1 cellular context compared by ENCODE assay signal in the genomic region with DNA sequence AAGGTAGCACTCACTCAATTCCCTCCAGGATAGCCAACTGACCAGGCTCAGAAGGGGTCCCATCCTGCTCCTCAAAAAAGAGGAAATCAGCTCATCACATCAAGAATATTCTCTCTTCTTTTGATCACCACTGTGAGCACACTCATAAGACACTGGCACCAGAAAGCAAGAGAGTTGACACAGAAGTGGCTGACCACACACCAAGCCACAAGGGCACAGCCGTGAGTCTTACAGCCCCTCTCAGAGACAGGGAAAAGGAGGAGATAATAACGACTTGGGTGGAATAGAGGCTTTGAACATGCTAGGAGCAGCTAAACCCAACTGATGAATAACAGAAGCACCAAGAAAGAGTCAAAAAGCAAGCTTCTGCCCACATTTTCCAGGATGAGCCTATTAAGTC.
TF ChIP-seq lines count a peak whose summit lies in the region.

No MANE protein-coding gene starts in this region.

TF ChIP-seq in GM12878, 131 proteins besides CTCF, POLR2A, EP300 and RAD21 (continued from another document):
- TF ChIP-seq, protein P1, sequence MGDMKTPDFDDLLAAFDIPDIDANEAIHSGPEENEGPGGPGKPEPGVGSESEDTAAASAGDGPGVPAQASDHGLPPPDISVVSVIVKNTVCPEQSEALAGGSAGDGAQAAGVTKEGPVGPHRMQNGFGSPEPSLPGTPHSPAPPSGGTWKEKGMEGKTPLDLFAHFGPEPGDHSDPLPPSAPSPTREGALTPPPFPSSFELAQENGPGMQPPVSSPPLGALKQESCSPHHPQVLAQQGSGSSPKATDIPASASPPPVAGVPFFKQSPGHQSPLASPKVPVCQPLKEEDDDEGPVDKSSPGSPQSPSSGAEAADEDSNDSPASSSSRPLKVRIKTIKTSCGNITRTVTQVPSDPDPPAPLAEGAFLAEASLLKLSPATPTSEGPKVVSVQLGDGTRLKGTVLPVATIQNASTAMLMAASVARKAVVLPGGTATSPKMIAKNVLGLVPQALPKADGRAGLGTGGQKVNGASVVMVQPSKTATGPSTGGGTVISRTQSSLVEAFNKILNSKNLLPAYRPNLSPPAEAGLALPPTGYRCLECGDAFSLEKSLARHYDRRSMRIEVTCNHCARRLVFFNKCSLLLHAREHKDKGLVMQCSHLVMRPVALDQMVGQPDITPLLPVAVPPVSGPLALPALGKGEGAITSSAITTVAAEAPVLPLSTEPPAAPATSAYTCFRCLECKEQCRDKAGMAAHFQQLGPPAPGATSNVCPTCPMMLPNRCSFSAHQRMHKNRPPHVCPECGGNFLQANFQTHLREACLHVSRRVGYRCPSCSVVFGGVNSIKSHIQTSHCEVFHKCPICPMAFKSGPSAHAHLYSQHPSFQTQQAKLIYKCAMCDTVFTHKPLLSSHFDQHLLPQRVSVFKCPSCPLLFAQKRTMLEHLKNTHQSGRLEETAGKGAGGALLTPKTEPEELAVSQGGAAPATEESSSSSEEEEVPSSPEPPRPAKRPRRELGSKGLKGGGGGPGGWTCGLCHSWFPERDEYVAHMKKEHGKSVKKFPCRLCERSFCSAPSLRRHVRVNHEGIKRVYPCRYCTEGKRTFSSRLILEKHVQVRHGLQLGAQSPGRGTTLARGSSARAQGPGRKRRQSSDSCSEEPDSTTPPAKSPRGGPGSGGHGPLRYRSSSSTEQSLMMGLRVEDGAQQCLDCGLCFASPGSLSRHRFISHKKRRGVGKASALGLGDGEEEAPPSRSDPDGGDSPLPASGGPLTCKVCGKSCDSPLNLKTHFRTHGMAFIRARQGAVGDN (IDR thresholded peaks at IDR 0.05): no peak
